ENCODE assay signal across 22 cellular contexts in the genomic region with DNA sequence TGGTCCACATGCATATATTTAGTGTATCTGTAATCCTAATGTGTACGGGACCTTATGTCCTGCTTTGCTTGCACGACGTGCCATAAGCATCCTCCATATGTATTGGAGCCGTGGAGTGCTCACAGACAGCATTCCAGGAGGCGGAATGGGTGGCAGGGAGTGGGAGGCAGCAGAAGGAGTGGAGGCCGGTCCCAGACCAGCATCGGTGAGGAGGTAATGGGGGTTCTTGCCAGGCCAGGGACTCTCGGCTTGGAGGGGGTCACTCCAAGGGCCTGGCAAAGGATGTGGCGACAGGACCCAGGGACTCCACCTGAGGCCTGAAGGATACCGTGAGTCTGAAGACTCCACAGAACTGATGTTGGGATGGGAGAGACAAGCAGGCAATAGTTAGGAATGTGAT.
"Had no signal": no experiment of that assay in that cellular context is flagged by ENCODE, and none has a peak within 500 bp of the region (broad histone marks: within the 10 kb centered on the region; RNA-seq: fewer than 3 reads in every experiment).

No MANE protein-coding gene starts in this region.

- H3K4me1 ChIP-seq: left ventricle myocardium inferior, parathyroid adenoma, suprapubic skin, tibial artery, upper lobe of right lung had no signal

- ATAC-seq: mucosa of descending colon; naive thymus-derived CD4-positive, alpha-beta T cell; natural killer cell treated with Interleukin-12 subunit alpha and Interleukin-12 subunit beta and Interleukin-15 and Interleukin-18, amount 100 ng/mL, for 72 hours; right cardiac atrium; sciatic nerve; stimulated activated effector memory CD8-positive, alpha-beta T cell treated with anti-CD3 and anti-CD28 coated beads, Interleukin-12 subunit alpha, Interleukin-12 subunit beta, amount 100 ng/mL, for 72 hours; upper lobe of right lung had no signal

- H3K27ac ChIP-seq: left ventricle myocardium inferior, parathyroid adenoma, skin epidermis, suprapubic skin, thoracic aorta, tibial artery, upper lobe of right lung had no signal

- H3K9me3 ChIP-seq: left ventricle myocardium inferior, mucosa of descending colon, suprapubic skin, thoracic aorta, tibial artery, upper lobe of right lung had no signal

- DNase-seq: hippocampal formation; immature natural killer cell; left ventricle myocardium inferior; mesendoderm; midbrain; mucosa of descending colon; naive thymus-derived CD4-positive, alpha-beta T cell; retina; right cardiac atrium; stimulated activated CD4-positive, alpha-beta T cell treated with anti-CD3 and anti-CD28 coated beads, Interleukin-4, amount 100 ng/mL, for 24 hours; stimulated activated naive CD4-positive, alpha-beta T cell; tibial artery; trophoblast cell; upper lobe of right lung had no signal

- H3K36me3 ChIP-seq: left ventricle myocardium inferior, suprapubic skin, thoracic aorta, tibial artery, upper lobe of right lung had no signal

- H3K4me3 ChIP-seq: left ventricle myocardium inferior, lung, mucosa of descending colon, skin epidermis, suprapubic skin, thoracic aorta, tibial artery, upper lobe of right lung had no signal

- H3K9ac ChIP-seq: parathyroid adenoma had no signal
